In genomic region chr5:100644776-100645175, GRCh38 we compare ENCODE assay signal across 25 cellular contexts.
"Had no signal": no experiment of that assay in that cellular context is flagged by ENCODE, and none has a peak within 500 bp of the region (broad histone marks: within the 10 kb centered on the region; RNA-seq: fewer than 3 reads in every experiment).

No MANE protein-coding gene starts in this region.

- H3K27me3 ChIP-seq: colonic mucosa, esophagus squamous epithelium, gastrocnemius medialis, heart right ventricle, left lung had no signal

- H3K4me3 ChIP-seq: colonic mucosa, esophagus squamous epithelium, gastrocnemius medialis, heart right ventricle, left lung, lower lobe of right lung, mucosa of descending colon had no signal

- H3K36me3 Mint-ChIP-seq: naive B cell had no signal

- H3K27ac Mint-ChIP-seq: dendritic cell treated with granulocyte-macrophage colony-stimulating factor and Interleukin-4, amounts not matched to agents 40 ng/mL and 50 ng/mL, for 4 days; effector memory CD8-positive, alpha-beta T cell; endodermal cell; naive B cell had no signal

- H3K4me3 Mint-ChIP-seq: dendritic cell treated with granulocyte-macrophage colony-stimulating factor and Interleukin-4, amounts not matched to agents 40 ng/mL and 50 ng/mL, for 4 days; effector memory CD8-positive, alpha-beta T cell; endodermal cell; naive B cell had no signal

- DNase-seq: colonic mucosa; cortex of kidney; effector CD8-positive, alpha-beta T cell; effector memory CD8-positive, alpha-beta T cell; endodermal cell; erythroblast; esophagus squamous epithelium; foreskin fibroblast; foreskin melanocyte; gastrocnemius medialis; glutamatergic neuron; head of caudate nucleus; heart right ventricle; hippocampal formation; left cardiac atrium; left lung; left ventricle myocardium superior; lower lobe of right lung; mesenchymal stem cell; naive B cell had no signal

- FAIRE-seq: endometrium, islet of Langerhans, keratinocyte had no signal

- H3K4me1 Mint-ChIP-seq: naive B cell had no signal

- H3K9me3 Mint-ChIP-seq: dendritic cell treated with granulocyte-macrophage colony-stimulating factor and Interleukin-4, amounts not matched to agents 40 ng/mL and 50 ng/mL, for 4 days; effector memory CD8-positive, alpha-beta T cell; endodermal cell; naive B cell had no signal

- H3K27me3 Mint-ChIP-seq: dendritic cell treated with granulocyte-macrophage colony-stimulating factor and Interleukin-4, amounts not matched to agents 40 ng/mL and 50 ng/mL, for 4 days had no signal

- H3K36me3 ChIP-seq: colonic mucosa, esophagus squamous epithelium, gastrocnemius medialis, heart right ventricle, left lung, lower lobe of right lung had no signal
